33 cellular contexts compared by ENCODE assay signal in genomic region chr1:190808035-190808434, GRCh38.
"Had no signal": no experiment of that assay in that cellular context is flagged by ENCODE, and none has a peak within 500 bp of the region (broad histone marks: within the 10 kb centered on the region; RNA-seq: fewer than 3 reads in every experiment).

No MANE protein-coding gene starts in this region.

- H3K9me3 ChIP-seq: neutrophil, ovary, psoas muscle, suprapubic skin, testis, tibial artery, transverse colon, upper lobe of right lung, uterus had no signal

- H3K27me3 ChIP-seq: neutrophil, ovary, spleen, suprapubic skin, testis, tibial artery, transverse colon, upper lobe of right lung, uterus had no signal

- H3K36me3 ChIP-seq: neutrophil, ovary, spleen, suprapubic skin, tibial artery, transverse colon, upper lobe of right lung, uterus had no signal

- H3K9me3 Mint-ChIP-seq: nephron progenitor cell, neural crest cell, type B pancreatic cell had no signal

- H3K27me3 Mint-ChIP-seq: naive thymus-derived CD8-positive, alpha-beta T cell; natural killer cell treated with Interleukin-12 subunit alpha and Interleukin-12 subunit beta and Interleukin-15 and Interleukin-18, amount 100 ng/mL, for 72 hours; progenitor cell of endocrine pancreas; stimulated activated memory B cell treated with anti-CD40 and anti-IgM and Interleukin-4, amounts not matched to agents 10 μg/mL and 1 μg/mL and 100 μg/mL, for 72 hours; stimulated activated naive CD8-positive, alpha-beta T cell treated with anti-CD3 and anti-CD28 coated beads, Interleukin-15, amount 100 ng/mL, for 72 hours; type B pancreatic cell had no signal

- H3K27ac Mint-ChIP-seq: naive thymus-derived CD8-positive, alpha-beta T cell; natural killer cell treated with Interleukin-12 subunit alpha and Interleukin-12 subunit beta and Interleukin-15 and Interleukin-18, amount 100 ng/mL, for 72 hours; nephron progenitor cell; progenitor cell of endocrine pancreas; stimulated activated memory B cell treated with anti-CD40 and anti-IgM and Interleukin-4, amounts not matched to agents 10 μg/mL and 1 μg/mL and 100 μg/mL, for 72 hours; stimulated activated naive CD8-positive, alpha-beta T cell treated with anti-CD3 and anti-CD28 coated beads, Interleukin-15, amount 100 ng/mL, for 72 hours; type B pancreatic cell had no signal

- H3K4me1 ChIP-seq: parathyroid adenoma, psoas muscle, spleen, suprapubic skin, testis, tibial artery, transverse colon, upper lobe of right lung, uterus had no signal

- H3K4me1 Mint-ChIP-seq: naive thymus-derived CD8-positive, alpha-beta T cell; nephron progenitor cell; neural crest cell; stimulated activated memory B cell treated with anti-CD40 and anti-IgM and Interleukin-4, amounts not matched to agents 10 μg/mL and 1 μg/mL and 100 μg/mL, for 72 hours; stimulated activated naive CD8-positive, alpha-beta T cell treated with anti-CD3 and anti-CD28 coated beads, Interleukin-15, amount 100 ng/mL, for 72 hours had no signal

- H3K79me2 ChIP-seq: parathyroid adenoma had no signal

- H3K4me2 ChIP-seq: smooth muscle cell had no signal

- H2AFZ ChIP-seq: parathyroid adenoma had no signal

- H3K36me3 Mint-ChIP-seq: naive thymus-derived CD8-positive, alpha-beta T cell; stimulated activated memory B cell treated with anti-CD40 and anti-IgM and Interleukin-4, amounts not matched to agents 10 μg/mL and 1 μg/mL and 100 μg/mL, for 72 hours; type B pancreatic cell had no signal

- DNase-seq: naive thymus-derived CD8-positive, alpha-beta T cell; nephron progenitor cell; nucleus accumbens; ovary; posterior cingulate gyrus; psoas muscle; right cardiac atrium; spleen; stimulated activated CD4-positive, alpha-beta T cell treated with anti-CD3 and anti-CD28 coated beads, Interleukin-12 subunit alpha, Interleukin-12 subunit beta, amount 100 ng/mL, for 4 hours; stimulated activated CD4-positive, alpha-beta T cell treated with anti-CD3 and anti-CD28 coated beads, Interleukin-1b, Interleukin-23, amount 100 ng/mL, for 48 hours; stimulated activated CD4-positive, alpha-beta T cell treated with anti-CD3 and anti-CD28 coated beads, Interleukin-4, amount 100 ng/mL, for 1 hour; stimulated activated CD4-positive, alpha-beta T cell treated with anti-CD3 and anti-CD28 coated beads, Interleukin-4, amount 100 ng/mL, for 4 hours; stimulated activated CD8-positive, alpha-beta memory T cell treated with anti-CD3 and anti-CD28 coated beads, Interleukin-4, amount 100 ng/mL, for 48 hours; stimulated activated naive CD4-positive, alpha-beta T cell; stimulated activated naive CD8-positive, alpha-beta T cell treated with anti-CD3 and anti-CD28 coated beads, Interleukin-15, amount 100 ng/mL, for 72 hours; stimulated activated naive CD8-positive, alpha-beta T cell treated with anti-CD3 and anti-CD28 coated beads, Interleukin-15, Interleukin-2, amounts not matched to agents 100 U/mL and 50 U/mL, for 24 hours; substantia nigra; testis; tibial artery; transverse colon; upper lobe of right lung; uterus had no signal

- H3K4me3 Mint-ChIP-seq: naive thymus-derived CD8-positive, alpha-beta T cell; natural killer cell treated with Interleukin-12 subunit alpha and Interleukin-12 subunit beta and Interleukin-15 and Interleukin-18, amount 100 ng/mL, for 72 hours; nephron progenitor cell; neural crest cell; stimulated activated memory B cell treated with anti-CD40 and anti-IgM and Interleukin-4, amounts not matched to agents 10 μg/mL and 1 μg/mL and 100 μg/mL, for 72 hours; stimulated activated naive CD8-positive, alpha-beta T cell treated with anti-CD3 and anti-CD28 coated beads, Interleukin-15, amount 100 ng/mL, for 72 hours; type B pancreatic cell had no signal

- H3K4me3 ChIP-seq: ovary, psoas muscle, skin epidermis, smooth muscle cell, spleen, suprapubic skin, testis, tibial artery, transverse colon, upper lobe of right lung, uterus had no signal

- H3K27ac ChIP-seq: neutrophil, ovary, parathyroid adenoma, psoas muscle, skin epidermis, spleen, suprapubic skin, testis, tibial artery, transverse colon, upper lobe of right lung, uterus had no signal

- H3K9ac ChIP-seq: parathyroid adenoma had no signal

- ATAC-seq: naive thymus-derived CD8-positive, alpha-beta T cell; natural killer cell treated with Interleukin-12 subunit alpha and Interleukin-12 subunit beta and Interleukin-15 and Interleukin-18, amount 100 ng/mL, for 72 hours; psoas muscle; right cardiac atrium; sciatic nerve; stimulated activated memory B cell treated with anti-CD40 and anti-IgM and Interleukin-4, amounts not matched to agents 10 μg/mL and 1 μg/mL and 100 μg/mL, for 72 hours; stimulated activated naive CD8-positive, alpha-beta T cell treated with anti-CD3 and anti-CD28 coated beads, Interleukin-15, amount 100 ng/mL, for 72 hours; stimulated activated naive CD8-positive, alpha-beta T cell treated with anti-CD3 and anti-CD28 coated beads, Interleukin-15, Interleukin-2, amounts not matched to agents 100 U/mL and 50 U/mL, for 24 hours; upper lobe of right lung had no signal
